In genomic region chr2:169300617-169301530, GRCh38 we compare ENCODE assay signal across 33 cellular contexts.
A peak's percentile ranks its signal among the peaks of the same experiment; 100 is the strongest.
DNase-seq lines count a peak whose midpoint lies in the region; ATAC-seq and TF ChIP-seq lines count a peak whose summit lies in the region.
"Had no signal": no experiment of that assay in that cellular context is flagged by ENCODE, and none has a peak within 500 bp of the region (broad histone marks: within the 10 kb centered on the region; RNA-seq: fewer than 3 reads in every experiment).

No MANE protein-coding gene starts in this region.

- H3K27me3 ChIP-seq in layer of hippocampus (ENCODE audit: control insufficient read depth, insufficient read depth, low read length) = no peaks in the 10 kb centered on the region
- H3K27me3 ChIP-seq: brain microvascular endothelial cell, ovary, uterus had no signal

- H3K27ac ChIP-seq in layer of hippocampus (ENCODE audit: low read depth, low read length) = peak overlapping the region; percentile 63
- H3K27ac ChIP-seq: brain microvascular endothelial cell, epithelial cell of prostate, ovary, thoracic aorta, uterus had no signal

- no peak overlapping the region for H3K4me3 Mint-ChIP-seq in WTC11
- H3K4me3 Mint-ChIP-seq: nephron; T-helper 2 cell treated with Interferon-gamma antibody and Interleukin-4, amounts not matched to agents 5 μg/mL and 100 μg/mL, for 36 hours had no signal

- peaks cover 7% of the 10 kb centered on the region; the same call in 1 of the 2 replicates for H3K9me3 Mint-ChIP-seq in WTC11
- H3K9me3 Mint-ChIP-seq: activated T-helper 2 cell treated with anti-CD3 and anti-CD28 coated beads, Interferon-gamma antibody, Interleukin-2, Interleukin-4, amounts not matched to agents 10 μg/mL and 5 μg/mL and 100 μg/mL, durations not matched to agents 14 hours and 24 hours and 36 hours; nephron; T-helper 2 cell treated with Interferon-gamma antibody and Interleukin-4, amounts not matched to agents 5 μg/mL and 100 μg/mL, for 36 hours had no signal

- TF ChIP-seq CTCF in WTC11 (IDR thresholded peaks at IDR 0.05) (no peak), GM10266 (IDR thresholded peaks at IDR 0.05; ENCODE audit: control insufficient read depth, insufficient read depth, low read depth, missing control alignments) (no peak)

- H3K4me1 Mint-ChIP-seq in WTC11 = peaks cover 17% of the 10 kb centered on the region
- H3K4me1 Mint-ChIP-seq: nephron had no signal

- ATAC-seq in WTC11 (peak; percentile 55), GM21367 (IDR thresholded peaks at IDR 0.05; ENCODE audit: unreplicated experiment) (no peak), HG03025 (IDR thresholded peaks at IDR 0.05; ENCODE audit: low FRiP score, unreplicated experiment) (no peak)
- ATAC-seq: left cardiac atrium, right cardiac atrium had no signal

- POLR2A ChIA-PET in WTC11 (lab: Charles Lee) = interaction anchor here (0.6 to 1.1 kb wide), 5 partner anchors 13 to 564 kb away, joined by 3 to 5 read pairs (median 4); no protein-coding TSS in a partner anchor

- CTCF ChIA-PET in WTC11 (lab: Charles Lee) = interaction anchor here (0.7 to 1.5 kb wide), 2 partner anchors 79 to 97 kb away, joined by 3 read pairs; no protein-coding TSS in a partner anchor

- H3K36me3 Mint-ChIP-seq in WTC11 = no peaks in the 10 kb centered on the region

- H3K27me3 Mint-ChIP-seq in WTC11 (ENCODE audit: low read depth) = no peaks in the 10 kb centered on the region

- no peak overlapping the region for H3K27ac Mint-ChIP-seq in WTC11
- H3K27ac Mint-ChIP-seq: activated T-helper 2 cell treated with anti-CD3 and anti-CD28 coated beads, Interferon-gamma antibody, Interleukin-2, Interleukin-4, amounts not matched to agents 10 μg/mL and 5 μg/mL and 100 μg/mL, durations not matched to agents 14 hours and 24 hours and 36 hours; nephron; T-helper 2 cell treated with Interferon-gamma antibody and Interleukin-4, amounts not matched to agents 5 μg/mL and 100 μg/mL, for 36 hours had no signal

- DNase-seq in NCI-H1417 (lab: John Stamatoyannopoulos, UW) (peak in 2 of 3 experiments; percentile 0 to 46), NCI-H1417 treated with DMSO at 0.1 percent for 48 hours (lab: John Stamatoyannopoulos, UW) (no peak), WTC11 (ENCODE audit: low spot score) (no peak), superior temporal gyrus (ENCODE audit: extremely low spot score) (peak; percentile 70), GM10266 (ENCODE audit: extremely low spot score) (no peak)
- DNase-seq: 8988T; activated CD4-positive, alpha-beta T cell treated with anti-CD3 and anti-CD28 coated beads for 4 hours; activated CD8-positive, alpha-beta memory T cell treated with anti-CD3 and anti-CD28 coated beads for 24 hours; activated naive CD4-positive, alpha-beta T cell treated with anti-CD3 and anti-CD28 coated beads, Interleukin-2, amount 50 U/mL, for 16 hours; activated T-cell treated with anti-CD3 and anti-CD28 coated beads for 4 hours; brain microvascular endothelial cell; Calu3; DMS79 treated with DMSO at 0.1 percent for 48 hours; effector CD4-positive, alpha-beta T cell; GDM1; Karpas-422; left cardiac atrium; NCI-H187 treated with DMSO at 0.1 percent for 48 hours; NCI-H226; NCI-H774; ovary; right cardiac atrium; stimulated activated CD4-positive, alpha-beta T cell treated with anti-CD3 and anti-CD28 coated beads, Interleukin-1b, Interleukin-23, amount 100 ng/mL, for 48 hours; stimulated activated naive CD4-positive, alpha-beta T cell treated with Interleukin-2 at 50 U/mL for 16 hours; uterus had no signal

TF ChIP-seq in WTC11, 78 proteins besides CTCF, POLR2A, EP300 and RAD21:
- TF ChIP-seq, protein P1, sequence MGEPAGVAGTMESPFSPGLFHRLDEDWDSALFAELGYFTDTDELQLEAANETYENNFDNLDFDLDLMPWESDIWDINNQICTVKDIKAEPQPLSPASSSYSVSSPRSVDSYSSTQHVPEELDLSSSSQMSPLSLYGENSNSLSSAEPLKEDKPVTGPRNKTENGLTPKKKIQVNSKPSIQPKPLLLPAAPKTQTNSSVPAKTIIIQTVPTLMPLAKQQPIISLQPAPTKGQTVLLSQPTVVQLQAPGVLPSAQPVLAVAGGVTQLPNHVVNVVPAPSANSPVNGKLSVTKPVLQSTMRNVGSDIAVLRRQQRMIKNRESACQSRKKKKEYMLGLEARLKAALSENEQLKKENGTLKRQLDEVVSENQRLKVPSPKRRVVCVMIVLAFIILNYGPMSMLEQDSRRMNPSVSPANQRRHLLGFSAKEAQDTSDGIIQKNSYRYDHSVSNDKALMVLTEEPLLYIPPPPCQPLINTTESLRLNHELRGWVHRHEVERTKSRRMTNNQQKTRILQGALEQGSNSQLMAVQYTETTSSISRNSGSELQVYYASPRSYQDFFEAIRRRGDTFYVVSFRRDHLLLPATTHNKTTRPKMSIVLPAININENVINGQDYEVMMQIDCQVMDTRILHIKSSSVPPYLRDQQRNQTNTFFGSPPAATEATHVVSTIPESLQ (CRISPR knock-in tag; IDR thresholded peaks at IDR 0.05) = no peak
- TF ChIP-seq ZBTB21 (CRISPR knock-in tag; IDR thresholded peaks at IDR 0.05; ENCODE audit: borderline replicate concordance) (no peak), CBFB (CRISPR knock-in tag; IDR thresholded peaks at IDR 0.05; ENCODE audit: low read depth) (no peak), RORB (CRISPR knock-in tag; IDR thresholded peaks at IDR 0.05) (no peak), TCF7 (CRISPR knock-in tag; IDR thresholded peaks at IDR 0.05; ENCODE audit: low read depth) (no peak), AFF4 (CRISPR knock-in tag; IDR thresholded peaks at IDR 0.05; ENCODE audit: borderline replicate concordance) (no peak), ZNF317 (CRISPR knock-in tag; IDR thresholded peaks at IDR 0.05; ENCODE audit: borderline replicate concordance, low read depth) (no peak), E2F4 (CRISPR knock-in tag; IDR thresholded peaks at IDR 0.05; ENCODE audit: borderline replicate concordance, low read depth) (no peak), ZSCAN18 (CRISPR knock-in tag; IDR thresholded peaks at IDR 0.05) (no peak), CREB1 (CRISPR knock-in tag; IDR thresholded peaks at IDR 0.05) (no peak)
TF ChIP-seq in WTC11: peak in this region for 0.

Comparison
In these comparisons a context has a peak if more than half of its experiments do, and no peak if none do; other contexts are left out.
1. DNase-seq: peak in NCI-H1417 (2 of 3) and superior temporal gyrus (single experiment); none in NCI-H1417 treated with DMSO at 0.1 percent for 48 hours (single experiment), WTC11 (single experiment) and GM10266 (single experiment).